In the genomic region with DNA sequence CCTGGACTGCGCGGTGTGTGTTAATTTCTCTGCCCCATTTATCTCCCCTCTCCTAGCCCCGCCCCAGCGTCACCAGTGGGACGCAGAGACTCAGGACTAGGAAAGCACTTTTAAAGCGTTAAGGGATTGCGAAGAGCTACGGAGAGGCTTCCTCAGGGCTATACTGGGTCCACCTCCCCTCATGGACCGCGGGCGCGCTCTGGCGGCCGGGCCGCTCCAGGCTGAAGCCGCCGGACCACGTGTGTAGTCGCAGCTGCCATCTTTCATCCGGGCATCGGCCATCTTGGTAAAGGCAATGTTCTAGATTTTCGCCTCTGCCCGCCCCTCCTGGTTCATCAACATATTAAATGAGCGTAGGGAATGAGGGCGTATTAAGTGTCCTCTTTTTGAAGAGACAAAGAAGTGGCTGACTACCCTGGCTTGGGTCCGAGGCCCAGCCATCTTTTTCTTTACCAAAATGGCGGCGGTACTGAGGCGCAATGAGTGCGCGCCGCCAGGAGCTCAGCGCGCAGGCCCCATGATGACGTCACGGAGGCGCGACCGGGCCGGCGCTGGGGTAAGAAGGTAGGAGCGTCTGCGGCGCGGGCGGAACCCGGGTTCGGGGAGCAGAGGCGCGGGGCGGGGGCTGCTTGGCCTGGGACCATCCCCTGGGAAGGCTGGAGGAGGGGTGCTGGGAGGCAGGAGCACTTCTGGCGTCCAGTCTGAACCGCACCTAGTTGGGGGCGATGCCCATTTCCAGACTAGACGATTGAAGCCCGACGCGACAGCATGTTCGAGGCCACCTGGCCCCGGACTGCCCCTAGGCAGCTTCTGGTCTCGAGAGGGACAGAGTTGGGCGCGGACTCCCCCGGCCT, we compare ENCODE assay signal across 8 cellular contexts. TPM values are rescaled to one million over a fixed set of nuclear protein-coding genes. Genes with fewer than 3 reads are reported as not detected.
DNase-seq lines count a peak whose midpoint lies in the region; ATAC-seq, FAIRE-seq and TF ChIP-seq lines count a peak whose summit lies in the region.

A gene with protein sequence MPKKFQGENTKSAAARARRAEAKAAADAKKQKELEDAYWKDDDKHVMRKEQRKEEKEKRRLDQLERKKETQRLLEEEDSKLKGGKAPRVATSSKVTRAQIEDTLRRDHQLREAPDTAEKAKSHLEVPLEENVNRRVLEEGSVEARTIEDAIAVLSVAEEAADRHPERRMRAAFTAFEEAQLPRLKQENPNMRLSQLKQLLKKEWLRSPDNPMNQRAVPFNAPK (plus strand): TSS at position 531 of the 854 bp plus-strand sequence. CDS start 3,406 bp downstream, outside the sequence.

- intact Hi-C loops in stomach (cut with DNase I; ENCODE audit: low total_unique reads) = loop anchor here (5.0 kb wide), 1 partner anchor 60 kb away; the partner anchor contains the start of gene SLC5A5

- H3K27ac Mint-ChIP-seq in neural crest cell (ENCODE audit: unreplicated experiment) = peak within 1 kb of the TSS; percentile 100

- peak in 2 of 4 donors; percentile 79 to 83 for TF ChIP-seq POLR2A in stomach (IDR thresholded peaks at IDR 0.05)

- TF ChIP-seq CTCF in LNCaP clone FGC (IDR thresholded peaks at IDR 0.05; ENCODE audit: control insufficient read depth, extremely low read depth, insufficient read depth) (peak; percentile 95), RWPE2 (IDR thresholded peaks at IDR 0.05; ENCODE audit: poor library complexity, severe bottlenecking) (peak; percentile 98), neural crest cell (conservative IDR thresholded peaks at IDR 0.05) (peak; percentile 93), stomach (IDR thresholded peaks at IDR 0.05) (peak in 5 of 7 experiments; percentile 68 to 98 (median 91))

- H3K4me1 Mint-ChIP-seq in neural crest cell = peaks cover 16% of the 10 kb centered on the region

- peak within 1 kb of the TSS; percentile 87 for H3K4me3 ChIP-seq in LNCaP clone FGC (ENCODE audit: low read depth, low read length)
- peak within 1 kb of the TSS; percentile 77 for H3K4me3 ChIP-seq in RWPE2 (ENCODE audit: severe bottlenecking)
- H3K4me3 ChIP-seq in stomach = peak within 1 kb of the TSS; percentile 70 to 87 (median 78)

- H3K27me3 ChIP-seq in RWPE2 (ENCODE audit: insufficient read depth, poor library complexity, severe bottlenecking) = no peaks in the 10 kb centered on the region
- no peaks in the 10 kb centered on the region for H3K27me3 ChIP-seq in stomach

- no peak for TF ChIP-seq EP300 in stomach (IDR thresholded peaks at IDR 0.05)

- no peaks in the 10 kb centered on the region for H3K9me3 ChIP-seq in RWPE2 (ENCODE audit: severe bottlenecking)
- H3K9me3 ChIP-seq in stomach = no peaks in the 10 kb centered on the region

- H3K27me3 Mint-ChIP-seq in neural crest cell (ENCODE audit: low read depth) = peaks cover 17% of the 10 kb centered on the region

- peak; percentile 61 for FAIRE-seq in G401.6 (lab: Jason Lieb, UNC)

- peak within 1 kb of the TSS; percentile 72 for H3K27ac ChIP-seq in RWPE2 (ENCODE audit: poor library complexity, severe bottlenecking)
- peak within 1 kb of the TSS; percentile 76 to 91 (median 86) for H3K27ac ChIP-seq in stomach

- 0 to 1% (median 0%) methylated on average over 51 to 64 of the region's 64 CpGs for WGBS in stomach, 5 donors

- peak; percentile 90 for DNase-seq in H4 (ENCODE audit: low spot score)
- peak; percentile 76 for DNase-seq in LNCaP clone FGC (ENCODE audit: low read depth)
- peak; percentile 87 for DNase-seq in RWPE2 (ENCODE audit: low spot score)
- DNase-seq in activated effector memory CD4-positive, alpha-beta T cell treated with Interleukin-2 at 50 U/mL for 16 hours = peak; percentile 89
- DNase-seq in fibroblast of the conjunctiva (ENCODE audit: low read depth) = peak; percentile 86
- peak; percentile 81 for DNase-seq in neural crest cell (ENCODE audit: low read depth, low spot score)
- DNase-seq in stomach = peak; percentile 94

- H3K9me3 Mint-ChIP-seq in neural crest cell = no peaks in the 10 kb centered on the region

- H3K4me1 ChIP-seq in RWPE2 (ENCODE audit: insufficient read depth, poor library complexity, severe bottlenecking) (peaks cover 10% of the 10 kb centered on the region), stomach (peaks cover 21 to 29% (median 25%) of the 10 kb centered on the region in 4 donors)

- H3K4me3 Mint-ChIP-seq in neural crest cell = peak within 1 kb of the TSS; percentile 92

- peak; percentile 92 for ATAC-seq in RWPE2 (ENCODE audit: low read depth)

- no peaks in the 10 kb centered on the region for H3K36me3 Mint-ChIP-seq in neural crest cell (ENCODE audit: low read depth)

- peaks cover 6% of the 10 kb centered on the region for H3K36me3 ChIP-seq in RWPE2 (ENCODE audit: low read depth)
- peaks cover 5 to 22% (median 18%) of the 10 kb centered on the region in 4 donors for H3K36me3 ChIP-seq in stomach

RNA-seq across cellular contexts. Expression of the gene that starts here (rescaled TPM):
- 30.4 and 36.6 TPM in 2 replicates for total RNA-seq in H4 (2014; rRNA removed; shearing (Covaris generic))
- total RNA-seq in neural crest cell (122 and 126 TPM in 2 replicates), stomach (10 to 100 TPM; 15.8 to 98.7 (median 68.7) TPM)
- 100 to 1,000 TPM; 107 to 149 (median 124) TPM for polyA plus RNA-seq in stomach

Comparison
In these comparisons a context has a peak if more than half of its experiments do, and no peak if none do; other contexts are left out.
1. Peak in every context shown above with its lines: DNase-seq, ATAC-seq, H3K4me3 ChIP-seq and H3K27ac ChIP-seq.